In the genomic region with DNA sequence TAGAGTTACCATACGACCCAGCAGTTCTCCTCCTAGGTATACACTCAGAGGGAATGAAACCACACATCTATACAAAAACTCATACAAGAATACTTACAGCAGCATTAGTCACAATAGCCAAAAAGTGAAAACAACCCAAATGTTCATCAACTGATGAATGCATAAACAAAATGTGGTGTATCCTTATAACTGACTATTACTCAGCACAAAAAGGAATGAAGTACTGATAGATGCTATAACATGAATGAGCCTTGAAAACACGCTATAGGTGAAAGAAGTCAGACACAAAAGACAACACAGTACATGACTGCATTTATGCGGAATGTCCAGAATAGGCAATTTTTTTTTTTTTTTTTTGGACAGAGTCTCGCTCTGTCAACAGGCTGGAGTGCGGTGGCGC, we compare ENCODE assay signal across 19 cellular contexts.
"Had no signal": no experiment of that assay in that cellular context is flagged by ENCODE, and none has a peak within 500 bp of the region (broad histone marks: within the 10 kb centered on the region; RNA-seq: fewer than 3 reads in every experiment).

No MANE protein-coding gene starts in this region.

- H3K9me3 ChIP-seq: MG63, SJSA1 had no signal

- H3K27ac ChIP-seq: SJSA1, SK-N-MC had no signal

- H3K4me3 ChIP-seq: MG63, SJSA1, SK-N-MC had no signal

- DNase-seq: KBM-7, MG63, NCI-H1092, NCI-H1105 treated with DMSO at 0.1 percent for 48 hours, NCI-H1417 treated with DMSO at 0.1 percent for 48 hours, NCI-H146, NCI-H1694 treated with DMSO at 0.1 percent for 48 hours, NCI-H1930, NCI-H2081, NCI-H2107, NCI-H2227 treated with DMSO at 0.1 percent for 48 hours, NCI-H524 treated with DMSO at 0.1 percent for 48 hours, NCI-H69, NCI-H774, Right ventricle myocardium superior, RPMI8226, SIG-M5 had no signal

- H3K4me1 ChIP-seq: SJSA1 had no signal

- H3K27me3 ChIP-seq: MG63, SJSA1 had no signal
